10 cellular contexts compared by ENCODE assay signal in the genomic region with DNA sequence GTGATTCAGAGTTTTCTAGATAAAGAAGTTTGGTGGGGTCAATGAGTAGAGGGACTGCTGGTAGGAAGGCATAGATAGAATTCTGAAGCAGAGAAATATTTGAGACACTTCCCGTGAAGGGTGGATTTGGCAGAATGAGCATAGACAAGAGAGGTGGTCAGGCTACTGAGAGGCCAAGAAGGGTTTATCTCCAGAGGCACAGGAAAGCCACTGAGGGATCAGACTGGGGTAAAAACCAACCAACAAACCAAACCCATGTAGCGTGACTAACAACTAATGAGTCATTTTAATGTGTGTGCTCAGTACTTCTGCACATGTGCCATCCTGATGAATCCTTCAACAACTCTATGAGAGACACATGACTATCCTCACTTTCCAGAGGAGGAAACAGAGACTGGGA. TPM values are rescaled to one million over a fixed set of nuclear protein-coding genes. Genes with fewer than 3 reads are reported as not detected.
A peak's percentile ranks its signal among the peaks of the same experiment; 100 is the strongest.
DNase-seq lines count a peak whose midpoint lies in the region; ATAC-seq and TF ChIP-seq lines count a peak whose summit lies in the region.
"Had no signal": no experiment of that assay in that cellular context is flagged by ENCODE, and none has a peak within 500 bp of the region (broad histone marks: within the 10 kb centered on the region; RNA-seq: fewer than 3 reads in every experiment).

No MANE protein-coding gene starts in this region.

- H3K27me3 ChIP-seq in tibial artery = no peaks in the 10 kb centered on the region

- no peak overlapping the region for H3K4me3 ChIP-seq in fibroblast of pulmonary artery (replicated peaks; ENCODE audit: low read depth, low read length)
- no peak overlapping the region for H3K4me3 ChIP-seq in tibial artery

- H3K27me3 Mint-ChIP-seq in activated T-cell treated with anti-CD3 and anti-CD28 coated beads, Interleukin-2, amount 50 U/mL, for 72 hours (ENCODE audit: low read depth) = peaks cover 54% of the 10 kb centered on the region

- peaks cover 33% of the 10 kb centered on the region for H3K4me1 Mint-ChIP-seq in activated T-cell treated with anti-CD3 and anti-CD28 coated beads, Interleukin-2, amount 50 U/mL, for 72 hours (ENCODE audit: low read depth)

- H3K4me3 Mint-ChIP-seq in activated T-cell treated with anti-CD3 and anti-CD28 coated beads, Interleukin-2, amount 50 U/mL, for 72 hours = peak overlapping the region; percentile 47 to 82

- peak overlapping the region; percentile 55 to 56 for H3K27ac ChIP-seq in tibial artery

- peak in 1 of 2 donors; percentile 35 for DNase-seq in activated T-cell treated with anti-CD3 and anti-CD28 coated beads, Interleukin-2, amount 50 U/mL, for 72 hours
- DNase-seq in activated T-cell treated with anti-CD3 and anti-CD28 coated beads, Interleukin-2, amount 50 U/mL, for 1 hour = no peak
- DNase-seq in RPMI7951 (ENCODE audit: low read depth) (peak; percentile 98), fibroblast of pulmonary artery (ENCODE audit: low read depth) (peak; percentile 63), tibial artery (no peak), epidermal melanocyte (ENCODE audit: insufficient read length, low spot score) (no peak)
- DNase-seq: activated CD4-positive, alpha-beta T cell treated with anti-CD3 and anti-CD28 coated beads for 1 hour; NCI-H345 had no signal

- intact Hi-C loops in tibial artery (cut with DNase I; ENCODE audit: low total_unique reads) = no loop called here

- no peaks in the 10 kb centered on the region for H3K36me3 ChIP-seq in tibial artery

- H3K9me3 ChIP-seq in tibial artery = no peaks in the 10 kb centered on the region

- peaks cover 0 to 60% (median 36%) of the 10 kb centered on the region in 4 donors for H3K4me1 ChIP-seq in tibial artery

- peak; percentile 39 to 45 for ATAC-seq in activated T-cell treated with anti-CD3 and anti-CD28 coated beads, Interleukin-2, amount 50 U/mL, for 72 hours (replicated peaks in 1 of 2)
- ATAC-seq in GM18870 (IDR thresholded peaks at IDR 0.05; ENCODE audit: unreplicated experiment) (no peak), GM18502 (IDR thresholded peaks at IDR 0.05; ENCODE audit: poor library complexity, unreplicated experiment) (no peak)

- TF ChIP-seq CTCF in fibroblast of pulmonary artery (IDR thresholded peaks at IDR 0.05; ENCODE audit: low read length, missing control alignments) (no peak), tibial artery (IDR thresholded peaks at IDR 0.05) (no peak)

- H3K27ac Mint-ChIP-seq in activated T-cell treated with anti-CD3 and anti-CD28 coated beads, Interleukin-2, amount 50 U/mL, for 72 hours = peak overlapping the region; percentile 91

- H3K9me3 Mint-ChIP-seq in activated T-cell treated with anti-CD3 and anti-CD28 coated beads, Interleukin-2, amount 50 U/mL, for 72 hours = peaks cover 2 to 3% of the 10 kb centered on the region in 2 donors

- peaks cover 0 to 2% of the 10 kb centered on the region in 2 donors for H3K36me3 Mint-ChIP-seq in activated T-cell treated with anti-CD3 and anti-CD28 coated beads, Interleukin-2, amount 50 U/mL, for 72 hours (ENCODE audit: insufficient read depth in 2 of 2)

RNA-seq across cellular contexts. Expression of a gene that starts 60.0 kb away (rescaled TPM):
- total RNA-seq in activated T-cell treated with anti-CD3 and anti-CD28 coated beads, Interleukin-2, amount 50 U/mL, for 72 hours = 1 to 10 TPM; 1.0 to 3.6 TPM
- total RNA-seq in RPMI7951 (2014; rRNA removed; shearing (Covaris generic)) = 11.4 and 12.1 TPM in 2 replicates

Comparison
In these comparisons a context has a peak if more than half of its experiments do, and no peak if none do; other contexts are left out.
1. ATAC-seq: peak in activated T-cell treated with anti-CD3 and anti-CD28 coated beads, Interleukin-2, amount 50 U/mL, for 72 hours (2 of 2); none in GM18870 (single experiment) and GM18502 (single experiment).
2. DNase-seq: peak in RPMI7951 (single experiment) and fibroblast of pulmonary artery (single experiment); none in activated T-cell treated with anti-CD3 and anti-CD28 coated beads, Interleukin-2, amount 50 U/mL, for 1 hour (single experiment), tibial artery (0 of 2) and epidermal melanocyte (single experiment).